In the genomic region with DNA sequence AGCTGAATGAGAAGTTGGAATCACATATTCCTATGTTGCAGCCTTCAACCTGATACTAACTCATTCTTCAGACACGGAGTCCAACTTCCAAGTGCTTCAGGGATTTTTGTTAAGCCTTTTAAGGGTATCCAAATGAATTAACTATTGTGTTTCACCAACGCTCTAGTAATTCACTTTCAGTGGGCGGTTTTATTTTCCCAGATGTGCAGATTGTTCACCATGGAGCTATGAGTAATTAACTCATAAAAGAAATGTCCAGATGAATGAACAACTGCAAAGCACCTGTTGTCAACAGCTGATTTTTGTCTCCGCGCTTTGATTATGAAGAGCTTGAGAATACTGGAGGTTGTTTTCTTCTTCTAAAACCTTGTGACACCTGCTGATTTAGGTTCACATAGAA, we compare ENCODE assay signal across 22 cellular contexts.
"Had no signal": no experiment of that assay in that cellular context is flagged by ENCODE, and none has a peak within 500 bp of the region (broad histone marks: within the 10 kb centered on the region; RNA-seq: fewer than 3 reads in every experiment).

No MANE protein-coding gene starts in this region.

- H3K27me3 ChIP-seq: esophagus squamous epithelium, hepatocyte had no signal

- FAIRE-seq: endothelial cell of umbilical vein, small intestine, TTC549 had no signal

- H3K4me2 ChIP-seq: hepatocyte had no signal

- H3K4me1 ChIP-seq: prostate gland had no signal

- H3K9me3 ChIP-seq: esophagus squamous epithelium, prostate gland had no signal

- ATAC-seq: activated CD8-positive, alpha-beta T cell treated with anti-CD3 and anti-CD28 coated beads, Interleukin-2, amount 10 ng/mL, durations not matched to agents 7 days and 5 days; activated naive CD4-positive, alpha-beta T cell treated with anti-CD3 and anti-CD28 coated beads, Interleukin-2, amount 50 U/mL, for 72 hours; left lobe of liver; naive thymus-derived CD8-positive, alpha-beta T cell; right cardiac atrium; stimulated activated naive CD8-positive, alpha-beta T cell treated with anti-CD3 and anti-CD28 coated beads, Interleukin-15, Interleukin-2, amounts not matched to agents 100 U/mL and 50 U/mL, for 24 hours; WTC11 had no signal

- H3K79me2 ChIP-seq: hepatocyte had no signal

- H3K27ac ChIP-seq: coronary artery, esophagus squamous epithelium, hepatocyte, prostate gland had no signal

- H3K4me3 ChIP-seq: coronary artery, esophagus squamous epithelium, hepatocyte, prostate gland had no signal

- H3K36me3 ChIP-seq: esophagus squamous epithelium, prostate gland had no signal

- H2AFZ ChIP-seq: hepatocyte had no signal

- DNase-seq: activated CD4-positive, alpha-beta T cell treated with anti-CD3 and anti-CD28 coated beads for 48 hours; activated CD8-positive, alpha-beta memory T cell treated with anti-CD3 and anti-CD28 coated beads, Interleukin-2, amount 50 U/mL, for 4 hours; activated CD8-positive, alpha-beta T cell treated with anti-CD3 and anti-CD28 coated beads, Interleukin-2, amount 10 ng/mL, durations not matched to agents 7 days and 5 days; activated gamma-delta T cell; activated T-cell treated with anti-CD3 and anti-CD28 coated beads, Interleukin-2, amount 50 U/mL, for 48 hours; central memory CD4-positive, alpha-beta T cell; esophagus squamous epithelium; islet precursor cell; mammary epithelial cell; naive thymus-derived CD8-positive, alpha-beta T cell; right cardiac atrium; small intestine; stimulated activated CD4-positive, alpha-beta T cell treated with anti-CD3 and anti-CD28 coated beads, Interleukin-4, amount 100 ng/mL, for 24 hours; stimulated activated naive CD8-positive, alpha-beta T cell treated with anti-CD3 and anti-CD28 coated beads, Interleukin-15, Interleukin-2, amounts not matched to agents 100 U/mL and 50 U/mL, for 24 hours had no signal
